Comparison of ENCODE assay signal across 8 cellular contexts in genomic region chr11:85810871-85811611, GRCh38. TPM values are rescaled to one million over a fixed set of nuclear protein-coding genes. Genes with fewer than 3 reads are reported as not detected.
DNase-seq lines count a peak whose midpoint lies in the region; FAIRE-seq and TF ChIP-seq lines count a peak whose summit lies in the region.

SYTL2 (minus strand) TSS chr11:85811141; CDS start chr11:85757725, 53,416 bp downstream.

- peaks cover 43 to 48% of the 10 kb centered on the region in 2 donors for H3K4me1 Mint-ChIP-seq in immature natural killer cell

- no peaks in the 10 kb centered on the region for H3K27me3 ChIP-seq in small intestine (ENCODE audit: control insufficient read depth in 2 of 2, insufficient read depth in 2 of 2, low read length in 2 of 2)

- peak within 1 kb of the TSS; percentile 92 to 99 (median 94) for H3K4me3 Mint-ChIP-seq in immature natural killer cell

- peak; percentile 50 for DNase-seq in GM12891 (ENCODE audit: insufficient read length, low spot score)
- DNase-seq in NCI-H1092 (lab: John Stamatoyannopoulos, UW), result peak; percentile 33
- DNase-seq in T47D (ENCODE audit: low read depth in 1 of 2, low spot score in 1 of 2), result peak; percentile 85 to 89
- DNase-seq in immature natural killer cell, result peak; percentile 82 to 86 (median 85)
- DNase-seq in small intestine, result peak; percentile 87
- no peak for DNase-seq in T1000 (lab: John Stamatoyannopoulos, UW)

- TF ChIP-seq CTCF in HEK293 (tag by site-specific recombination; IDR thresholded peaks at IDR 0.05) (0 out of 2 replicates have a peak, but pooled peaks have one; percentile 16), WI38 (IDR thresholded peaks at IDR 0.05; ENCODE audit: low read depth, low read length) (no peak)

- H3K27me3 Mint-ChIP-seq in immature natural killer cell (ENCODE audit: low read depth in 3 of 3), result peaks cover 2 to 8% (median 7%) of the 10 kb centered on the region in 3 donors

- H3K27ac ChIP-seq in HEK293 (ENCODE audit: extremely low read depth, low read depth, low read length) (no peak within 1 kb of the TSS), small intestine (ENCODE audit: low read depth in 1 of 2, low read length in 1 of 2) (peak within 1 kb of the TSS; percentile 67 to 69)

- H3K36me3 ChIP-seq in HEK293 (ENCODE audit: control insufficient read depth in 2 of 2, insufficient read depth in 1 of 2, low read length in 2 of 2), result no peaks in the 10 kb centered on the region
- no peaks in the 10 kb centered on the region for H3K36me3 ChIP-seq in small intestine (ENCODE audit: control insufficient read depth in 2 of 2, insufficient read depth in 2 of 2, low read length in 2 of 2)

- H3K9me3 Mint-ChIP-seq in immature natural killer cell, result no peaks in the 10 kb centered on the region

- peak within 1 kb of the TSS; percentile 92 to 99 (median 96) for H3K27ac Mint-ChIP-seq in immature natural killer cell

- TF ChIP-seq POLR2A in GM12891 (IDR thresholded peaks at IDR 0.05; ENCODE audit: low read depth, low read length), result no peak

- H3K4me1 ChIP-seq in HEK293 (ENCODE audit: control insufficient read depth, insufficient read depth, low read length) (no peaks in the 10 kb centered on the region), small intestine (ENCODE audit: control insufficient read depth in 2 of 2, insufficient read depth in 1 of 2, low read depth in 1 of 2, low read length in 1 of 2) (peaks cover 4 to 5% of the 10 kb centered on the region in 2 donors)

- in situ Hi-C loops in T47D (cut with HindIII; ENCODE audit: low pct_unique_long_range_greater_than_20kb, low sequenced_read_pairs), result no loop called here

- H3K36me3 Mint-ChIP-seq in immature natural killer cell, result peaks cover 0 to under 1% (median 0%) of the 10 kb centered on the region in 3 donors

- WGBS in small intestine, 3 donors, result 0 to 1% (median 1%) methylated on average over 50 to 72 of the region's 72 CpGs

- POLR2A ChIA-PET in HEK293 (lab: Yijun Ruan, JAX), result interaction anchor here (0.8 kb wide), 1 partner anchor 125 kb away, joined by 3 read pairs; the partner anchor contains the start of gene CCDC89

- CTCF ChIA-PET in HEK293 (lab: Yijun Ruan, JAX), result interaction anchor here (0.9 to 2.7 kb wide), 4 partner anchors 15 to 119 kb away, joined by 3 to 12 read pairs (median 4); partner anchors contain the start of gene CCDC83

- H3K9me3 ChIP-seq in HEK293 (ENCODE audit: control insufficient read depth, insufficient read depth, low read depth, low read length) (no peaks in the 10 kb centered on the region), small intestine (ENCODE audit: control insufficient read depth, low read depth) (no peaks in the 10 kb centered on the region)

- H3K4me3 ChIP-seq in HEK293 (ENCODE audit: low read depth, low read length) (peak within 1 kb of the TSS; percentile 47), WI38 (ENCODE audit: low read depth, low read length) (peak within 1 kb of the TSS; percentile 69), small intestine (ENCODE audit: low read depth in 1 of 2, low read length in 2 of 2) (peak within 1 kb of the TSS; percentile 62 to 69)

- peak; percentile 51 for FAIRE-seq in GM12891 (lab: Jason Lieb, UNC)
- no peak for FAIRE-seq in small intestine (lab: Jason Lieb, UNC)

TF ChIP-seq in GM12891, 5 proteins besides CTCF, POLR2A, EP300 and RAD21:
- TF ChIP-seq POLR2AphosphoS5 (IDR thresholded peaks at IDR 0.05; ENCODE audit: low read depth, low read length) (no peak), TAF1 (IDR thresholded peaks at IDR 0.05; ENCODE audit: low read depth, low read length) (no peak), SPI1 (IDR thresholded peaks at IDR 0.05; ENCODE audit: low read depth, low read length) (no peak), POU2F2 (IDR thresholded peaks at IDR 0.05; ENCODE audit: low read depth, low read length) (no peak), PAX5 (IDR thresholded peaks at IDR 0.05; ENCODE audit: insufficient read depth, low read length, severe bottlenecking) (no peak)

TF ChIP-seq in HEK293, 187 proteins besides CTCF, POLR2A, EP300 and RAD21 (continues in another document):
- TF ChIP-seq KLF9 (tag by site-specific recombination; IDR thresholded peaks at IDR 0.05; ENCODE audit: low read depth) (0 out of 2 replicates have a peak, but pooled peaks have one; percentile 29), ZNF776 (tag by site-specific recombination; IDR thresholded peaks at IDR 0.05; ENCODE audit: borderline replicate concordance) (no peak), PBX3 (CRISPR knock-in tag; IDR thresholded peaks at IDR 0.05) (0 out of 2 replicates have a peak, but pooled peaks have one; percentile 51), ZNF692 (tag by site-specific recombination; IDR thresholded peaks at IDR 0.05) (peak; percentile 35; the same call in 1 of the 2 replicates), ZBTB26 (tag by site-specific recombination; optimal IDR thresholded peaks at IDR 0.05) (peak; percentile 87), ZBTB20 (tag by site-specific recombination; IDR thresholded peaks at IDR 0.05) (peak; percentile 59; the same call in 1 of the 2 replicates), ZNF341 (tag by site-specific recombination; IDR thresholded peaks at IDR 0.05; ENCODE audit: low read depth) (peak; percentile 35; the same call in 1 of the 2 replicates), SP2 (tag by site-specific recombination; IDR thresholded peaks at IDR 0.05) (peak; percentile 53), SP7 (tag by site-specific recombination; IDR thresholded peaks at IDR 0.05) (peak; percentile 36; the same call in 1 of the 2 replicates), ZNF629 (tag by site-specific recombination; IDR thresholded peaks at IDR 0.05) (0 out of 2 replicates have a peak, but pooled peaks have one; percentile 20), KLF8 (tag by site-specific recombination; IDR thresholded peaks at IDR 0.05) (peak; percentile 29; the same call in 1 of the 2 replicates), ZNF768 (tag by site-specific recombination; IDR thresholded peaks at IDR 0.05) (0 out of 2 replicates have a peak, but pooled peaks have one; percentile 23), GLIS2 (tag by site-specific recombination; IDR thresholded peaks at IDR 0.05) (peak; percentile 18; the same call in 1 of the 2 replicates), SP3 (tag by site-specific recombination; IDR thresholded peaks at IDR 0.05) (peak; percentile 27; the same call in 1 of the 2 replicates), ZNF335 (tag by site-specific recombination; conservative IDR thresholded peaks at IDR 0.05) (peak; percentile 88)

RNA-seq across cellular contexts. Expression of gene SYTL2, which starts in this region (rescaled TPM):
- 0.15 TPM for polyA plus RNA-seq in GM12891 (2012; ENCODE audit: low read depth, missing spikeins)
- 10 to 100 TPM; 26.1 to 67.0 (median 33.3) TPM for polyA plus RNA-seq in immature natural killer cell
- 10 to 100 TPM; 12.9 to 17.7 (median 14.3) TPM for polyA plus RNA-seq in small intestine
